ENCODE assay signal across 11 cellular contexts in genomic region chr11:77557553-77557952, GRCh38. TPM values are rescaled to one million over a fixed set of nuclear protein-coding genes. Genes with fewer than 3 reads are reported as not detected.
DNase-seq lines count a peak whose midpoint lies in the region; ATAC-seq and TF ChIP-seq lines count a peak whose summit lies in the region.
"Had no signal": no experiment of that assay in that cellular context is flagged by ENCODE, and none has a peak within 500 bp of the region (broad histone marks: within the 10 kb centered on the region; RNA-seq: fewer than 3 reads in every experiment).

No MANE protein-coding gene starts in this region.

- H3K27me3 ChIP-seq in HCT116 (ENCODE audit: insufficient read depth, low read length) (no peaks in the 10 kb centered on the region), PC-9 (ENCODE audit: insufficient read depth, low read depth) (no peaks in the 10 kb centered on the region), tibial nerve (no peaks in the 10 kb centered on the region)

- H3K4me1 Mint-ChIP-seq in naive thymus-derived CD8-positive, alpha-beta T cell, result no peaks in the 10 kb centered on the region

- no peak overlapping the region for H3K4me3 ChIP-seq in HCT116 (replicated peaks in 1 of 2; ENCODE audit: low read depth in 1 of 2, low read length in 2 of 2)
- H3K4me3 ChIP-seq in PC-9, result no peak overlapping the region
- H3K4me3 ChIP-seq in foreskin fibroblast (ENCODE audit: low read depth in 1 of 2, low read length in 2 of 2), result no peak overlapping the region
- H3K4me3 ChIP-seq in tibial nerve, result no peak overlapping the region
- H3K4me3 ChIP-seq: thoracic aorta had no signal

- H3K27ac Mint-ChIP-seq in naive thymus-derived CD8-positive, alpha-beta T cell, result no peak overlapping the region

- no peaks in the 10 kb centered on the region for H3K36me3 ChIP-seq in HCT116 (ENCODE audit: control insufficient read depth in 1 of 2, insufficient read depth in 2 of 2, low read length in 2 of 2)
- H3K36me3 ChIP-seq in PC-9 (ENCODE audit: low read depth), result no peaks in the 10 kb centered on the region
- H3K36me3 ChIP-seq in tibial nerve, result no peaks in the 10 kb centered on the region
- H3K36me3 ChIP-seq: thoracic aorta had no signal

- TF ChIP-seq EP300 in tibial nerve (IDR thresholded peaks at IDR 0.05), result no peak

- no peak overlapping the region for H3K9ac ChIP-seq in HCT116 (ENCODE audit: low read length)
- H3K9ac ChIP-seq: parathyroid adenoma had no signal

- H3K4me1 ChIP-seq in HCT116 (ENCODE audit: control insufficient read depth in 1 of 2, insufficient read depth in 2 of 2, low read length in 2 of 2), result peaks cover 21 to 22% of the 10 kb centered on the region in 2 experiments
- H3K4me1 ChIP-seq in PC-9 (replicated peaks; ENCODE audit: insufficient read depth), result peaks cover 14% of the 10 kb centered on the region
- no peaks in the 10 kb centered on the region for H3K4me1 ChIP-seq in tibial nerve
- H3K4me1 ChIP-seq: parathyroid adenoma had no signal

- H4K20me1 ChIP-seq in HCT116 (ENCODE audit: insufficient read depth) (no peaks in the 10 kb centered on the region), PC-9 (ENCODE audit: insufficient read depth) (no peaks in the 10 kb centered on the region)

- H3F3A ChIP-seq in PC-9 (ENCODE audit: insufficient read depth, low read depth), result 0 out of 2 replicates have a peak, but pooled peaks cover 3% of the 10 kb centered on the region

- H3K79me2 ChIP-seq in HCT116 (ENCODE audit: insufficient read depth, low read length), result no peaks in the 10 kb centered on the region
- no peaks in the 10 kb centered on the region for H3K79me2 ChIP-seq in PC-9 (ENCODE audit: low read depth)
- H3K79me2 ChIP-seq: parathyroid adenoma had no signal

- peak; percentile 32 to 61 (median 35); a peak in 5 of 6 replicates for TF ChIP-seq CTCF in HCT116 (IDR thresholded peaks at IDR 0.05 in 2 of 3, conservative IDR thresholded peaks at IDR 0.05 in 1 of 3; ENCODE audit: borderline replicate concordance in 1 of 3, insufficient read depth in 1 of 3, low read depth in 2 of 3, low read length in 2 of 3)
- peak; percentile 50 for TF ChIP-seq CTCF in PC-9 (conservative IDR thresholded peaks at IDR 0.05)
- TF ChIP-seq CTCF in foreskin fibroblast (IDR thresholded peaks at IDR 0.05; ENCODE audit: low read depth, low read length), result peak; percentile 16
- no peak for TF ChIP-seq CTCF in tibial nerve (IDR thresholded peaks at IDR 0.05)

- H3K4me3 Mint-ChIP-seq in naive thymus-derived CD8-positive, alpha-beta T cell, result no peak overlapping the region

- H3K9me3 Mint-ChIP-seq in naive thymus-derived CD8-positive, alpha-beta T cell, result peaks cover 0 to 9% (median 0%) of the 10 kb centered on the region in 9 donors

- POLR2A ChIA-PET in HCT116 (lab: Charles Lee), result no interaction called here
- POLR2A ChIA-PET in PC-9 (lab: Charles Lee; ENCODE audit: unreplicated experiment), result interaction anchor here (0.6 kb wide), 2 partner anchors 13 to 308 kb away, joined by 5 to 13 read pairs; no protein-coding TSS in a partner anchor
- POLR2A ChIA-PET in naive thymus-derived CD8-positive, alpha-beta T cell (lab: Charles Lee), result no interaction called here

- H3K36me3 Mint-ChIP-seq in naive thymus-derived CD8-positive, alpha-beta T cell, result peaks cover 0 to 4% (median 0%) of the 10 kb centered on the region in 3 donors

- H3K27me3 Mint-ChIP-seq in naive thymus-derived CD8-positive, alpha-beta T cell, result no peaks in the 10 kb centered on the region

- H3K4me2 ChIP-seq in HCT116 (ENCODE audit: low read length) (no peak overlapping the region), PC-9 (no peak overlapping the region)

- DNase-seq in COLO668 (lab: John Stamatoyannopoulos, UW; ENCODE audit: unreplicated experiment) (peak; percentile 22), HCT116 (ENCODE audit: low read depth, low spot score) (no peak), PC-9 (peak in 1 of 2 experiments; percentile 23), foreskin fibroblast (peak in 1 of 2 donors; percentile 45), tibial nerve (ENCODE audit: low spot score in 2 of 2) (no peak)
- DNase-seq in stimulated activated CD4-positive, alpha-beta T cell treated with anti-CD3 and anti-CD28 coated beads, Interleukin-12 subunit alpha, Interleukin-12 subunit beta, amount 100 ng/mL, for 4 hours, result no peak
- no peak for DNase-seq in naive thymus-derived CD8-positive, alpha-beta T cell
- DNase-seq: effector memory CD4-positive, alpha-beta T cell had no signal

- TF ChIP-seq POLR2A in HCT116 (IDR thresholded peaks at IDR 0.05; ENCODE audit: borderline replicate concordance, extremely low read depth, insufficient read depth, insufficient read length) (no peak), tibial nerve (IDR thresholded peaks at IDR 0.05) (no peak)

- H3K27ac ChIP-seq in HCT116 (ENCODE audit: low read depth, low read length), result no peak overlapping the region
- H3K27ac ChIP-seq in PC-9, result no peak overlapping the region
- no peak overlapping the region for H3K27ac ChIP-seq in tibial nerve
- H3K27ac ChIP-seq: parathyroid adenoma, thoracic aorta had no signal

- CTCF ChIA-PET in HCT116 (lab: Charles Lee) (interaction anchor here (1.0 to 1.8 kb wide), 2 partner anchors 10 to 362 kb away, joined by 5 to 11 read pairs; no protein-coding TSS in a partner anchor), PC-9 (lab: Charles Lee) (interaction anchor here (1.4 kb wide), 2 partner anchors 9 to 362 kb away, joined by 3 to 5 read pairs; no protein-coding TSS in a partner anchor)

- WGBS in tibial nerve, 2 donors, result 68 to 75% methylated on average over 5 of the region's 5 CpGs

- intact Hi-C loops in HCT116 (cut with micrococcal nuclease), result no loop called here
- intact Hi-C loops in PC-9 (cut with micrococcal nuclease; ENCODE audit: unreplicated experiment), result loop anchor here (1.0 kb wide), 1 partner anchor 365 kb away; no protein-coding TSS in a partner anchor

- H2AFZ ChIP-seq in HCT116 (ENCODE audit: low read depth, low read length, poor library complexity, severe bottlenecking), result no peak overlapping the region
- no peak overlapping the region for H2AFZ ChIP-seq in PC-9
- H2AFZ ChIP-seq: parathyroid adenoma had no signal

- no peaks in the 10 kb centered on the region for H3K9me2 ChIP-seq in HCT116 (ENCODE audit: insufficient read depth)
- no peaks in the 10 kb centered on the region; the same call in 1 of the 2 replicates for H3K9me2 ChIP-seq in PC-9 (ENCODE audit: insufficient read depth)

- RAD21 ChIA-PET in HCT116 (lab: Charles Lee; ENCODE audit: low non-redundant PET in 1 of 2, low total read pairs in 2 of 2, uncharacterized antibody in 2 of 2, unreplicated experiment in 2 of 2), result no interaction called here

- no TSS peak for BruUV-seq in HCT116 (replicated peaks; lab: Mats Ljungman, UMichigan)
- no TSS peak for BruUV-seq in PC-9 (replicated peaks; lab: Mats Ljungman, UMichigan)

- H3K9me3 ChIP-seq in HCT116 (ENCODE audit: control insufficient read depth in 1 of 2, insufficient read depth in 1 of 2, low read depth in 1 of 2, low read length in 2 of 2), result no peaks in the 10 kb centered on the region; a peak in 2 of 4 replicates
- peaks cover 23% of the 10 kb centered on the region for H3K9me3 ChIP-seq in PC-9 (ENCODE audit: insufficient read depth, low read depth)
- H3K9me3 ChIP-seq in tibial nerve, result peaks cover 0 to under 1% (median 0%) of the 10 kb centered on the region in 4 donors
- H3K9me3 ChIP-seq: thoracic aorta had no signal

- ATAC-seq in HCT116, result no peak
- no peak for ATAC-seq in GM18870 (IDR thresholded peaks at IDR 0.05; ENCODE audit: unreplicated experiment)
- ATAC-seq in naive thymus-derived CD8-positive, alpha-beta T cell, result no peak

- TF ChIP-seq RAD21 in HCT116 (IDR thresholded peaks at IDR 0.05; ENCODE audit: low read depth), result peak; percentile 63

TF ChIP-seq in HCT116, 20 proteins besides CTCF, POLR2A, EP300 and RAD21:
- TF ChIP-seq ZNF274 (IDR thresholded peaks at IDR 0.05; ENCODE audit: low read depth, low read length) (no peak), SIN3A (IDR thresholded peaks at IDR 0.05; ENCODE audit: low read depth) (no peak), ELF1 (IDR thresholded peaks at IDR 0.05; ENCODE audit: borderline replicate concordance, low read depth) (no peak), SRF (IDR thresholded peaks at IDR 0.05; ENCODE audit: low read depth) (no peak), JUND (IDR thresholded peaks at IDR 0.05) (no peak), CBX3 (IDR thresholded peaks at IDR 0.05; ENCODE audit: low read depth) (no peak), TCF7L2 (IDR thresholded peaks at IDR 0.05; ENCODE audit: borderline replicate concordance, extremely low read depth, insufficient read depth, insufficient read length) (no peak), SP1 (IDR thresholded peaks at IDR 0.05; ENCODE audit: low read depth) (no peak), YY1 (IDR thresholded peaks at IDR 0.05; ENCODE audit: extremely low read depth, insufficient replicate concordance, low read depth, low read length) (no peak), ATF3 (IDR thresholded peaks at IDR 0.05) (no peak)
- TF ChIP-seq, protein P1, sequence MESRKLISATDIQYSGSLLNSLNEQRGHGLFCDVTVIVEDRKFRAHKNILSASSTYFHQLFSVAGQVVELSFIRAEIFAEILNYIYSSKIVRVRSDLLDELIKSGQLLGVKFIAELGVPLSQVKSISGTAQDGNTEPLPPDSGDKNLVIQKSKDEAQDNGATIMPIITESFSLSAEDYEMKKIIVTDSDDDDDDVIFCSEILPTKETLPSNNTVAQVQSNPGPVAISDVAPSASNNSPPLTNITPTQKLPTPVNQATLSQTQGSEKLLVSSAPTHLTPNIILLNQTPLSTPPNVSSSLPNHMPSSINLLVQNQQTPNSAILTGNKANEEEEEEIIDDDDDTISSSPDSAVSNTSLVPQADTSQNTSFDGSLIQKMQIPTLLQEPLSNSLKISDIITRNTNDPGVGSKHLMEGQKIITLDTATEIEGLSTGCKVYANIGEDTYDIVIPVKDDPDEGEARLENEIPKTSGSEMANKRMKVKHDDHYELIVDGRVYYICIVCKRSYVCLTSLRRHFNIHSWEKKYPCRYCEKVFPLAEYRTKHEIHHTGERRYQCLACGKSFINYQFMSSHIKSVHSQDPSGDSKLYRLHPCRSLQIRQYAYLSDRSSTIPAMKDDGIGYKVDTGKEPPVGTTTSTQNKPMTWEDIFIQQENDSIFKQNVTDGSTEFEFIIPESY (IDR thresholded peaks at IDR 0.05; ENCODE audit: extremely low read depth, insufficient replicate concordance, low read length), result no peak
- TF ChIP-seq, protein P2, sequence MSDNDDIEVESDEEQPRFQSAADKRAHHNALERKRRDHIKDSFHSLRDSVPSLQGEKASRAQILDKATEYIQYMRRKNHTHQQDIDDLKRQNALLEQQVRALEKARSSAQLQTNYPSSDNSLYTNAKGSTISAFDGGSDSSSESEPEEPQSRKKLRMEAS (IDR thresholded peaks at IDR 0.05), result no peak

RNA-seq across cellular contexts. Expression of gene AQP11, which starts 32.2 kb away (rescaled TPM):
- total RNA-seq in HCT116 (2021; ENCODE audit: unreplicated experiment) (0.20 TPM), PC-9 (2021) (1.1 and 1.4 TPM in 2 replicates), tibial nerve (1 to 10 TPM in 3 of 4 donors, under 1 TPM in 1; 0.78 to 3.3 (median 1.6) TPM)
- 0.40 and 0.53 TPM in 2 replicates for polyA plus RNA-seq in HCT116 (2012)
- 1 to 10 TPM; 1.1 to 1.2 TPM for total RNA-seq in naive thymus-derived CD8-positive, alpha-beta T cell
- polyA plus RNA-seq in naive thymus-derived CD8-positive, alpha-beta T cell, result 1 to 10 TPM in 1 of 3 donors, under 1 TPM in 2; 0.92 to 1.4 (median 0.97) TPM
- total RNA-seq: thoracic aorta had no signal

Comparison
In these comparisons a context has a peak if more than half of its experiments do, and no peak if none do; other contexts are left out.
1. CTCF ChIP-seq: peak in HCT116 (3 of 3), PC-9 (single experiment) and foreskin fibroblast (single experiment); none in tibial nerve (0 of 5).